Comparison of ENCODE assay signal across 18 cellular contexts in genomic region chr1:118973536-118974160, GRCh38. TPM values are rescaled to one million over a fixed set of nuclear protein-coding genes. Genes with fewer than 3 reads are reported as not detected.
"Had no signal": no experiment of that assay in that cellular context is flagged by ENCODE, and none has a peak within 500 bp of the region (broad histone marks: within the 10 kb centered on the region; RNA-seq: fewer than 3 reads in every experiment).

No MANE protein-coding gene starts in this region.

- H3K36me3 ChIP-seq: thoracic aorta had no signal

- H3K4me1 ChIP-seq: body of pancreas had no signal

- H3K9me3 Mint-ChIP-seq: activated B cell treated with CpG ODN at 0.5 μM for 24 hours; activated T-helper 17 cell treated with anti-CD3 and anti-CD28 coated beads, Interleukin-2, amount 50 U/mL, for 72 hours; endodermal cell; nephron progenitor cell had no signal

- H3K4me3 Mint-ChIP-seq: activated B cell treated with CpG ODN at 0.5 μM for 24 hours; activated CD4-positive, alpha-beta T cell treated with anti-CD3 and anti-CD28 coated beads, Interleukin-2, amount 10 ng/mL, durations not matched to agents 24 days and 14 days; activated T-helper 17 cell treated with anti-CD3 and anti-CD28 coated beads, Interleukin-2, amount 50 U/mL, for 72 hours; endodermal cell; nephron progenitor cell; stimulated activated naive CD8-positive, alpha-beta T cell treated with anti-CD3 and anti-CD28 coated beads, Interleukin-15, amount 100 ng/mL, for 72 hours had no signal

- ATAC-seq: activated T-helper 17 cell treated with anti-CD3 and anti-CD28 coated beads, Interleukin-2, amount 50 U/mL, for 72 hours; body of pancreas; left lobe of liver; mucosa of descending colon; stimulated activated naive CD8-positive, alpha-beta T cell treated with anti-CD3 and anti-CD28 coated beads, Interleukin-15, amount 100 ng/mL, for 72 hours had no signal

- DNase-seq: activated B cell treated with CpG ODN at 0.5 μM for 24 hours; activated CD4-positive, alpha-beta T cell treated with anti-CD3 and anti-CD28 coated beads, Interleukin-2, amount 10 ng/mL, durations not matched to agents 24 days and 14 days; activated CD8-positive, alpha-beta memory T cell treated with anti-CD3 and anti-CD28 coated beads for 24 hours; activated naive CD4-positive, alpha-beta T cell treated with anti-CD3 and anti-CD28 coated beads, Interleukin-2, amount 50 U/mL, for 16 hours; body of pancreas; central memory CD4-positive, alpha-beta T cell; cortex of kidney; endodermal cell; erythroblast; mucosa of descending colon; nephron progenitor cell; stimulated activated CD4-positive, alpha-beta T cell treated with anti-CD3 and anti-CD28 coated beads, Interleukin-15, amount 100 ng/mL, for 24 hours; stimulated activated CD4-positive, alpha-beta T cell treated with anti-CD3 and anti-CD28 coated beads, Interleukin-4, amount 100 ng/mL, for 24 hours; stimulated activated naive CD8-positive, alpha-beta T cell treated with anti-CD3 and anti-CD28 coated beads, Interleukin-15, amount 100 ng/mL, for 72 hours had no signal

- H3K27ac Mint-ChIP-seq: activated B cell treated with CpG ODN at 0.5 μM for 24 hours; activated CD4-positive, alpha-beta T cell treated with anti-CD3 and anti-CD28 coated beads, Interleukin-2, amount 10 ng/mL, durations not matched to agents 24 days and 14 days; activated T-helper 17 cell treated with anti-CD3 and anti-CD28 coated beads, Interleukin-2, amount 50 U/mL, for 72 hours; endodermal cell; nephron progenitor cell; stimulated activated naive CD8-positive, alpha-beta T cell treated with anti-CD3 and anti-CD28 coated beads, Interleukin-15, amount 100 ng/mL, for 72 hours had no signal

- H3K9me3 ChIP-seq: body of pancreas, mucosa of descending colon, thoracic aorta had no signal

- H3K4me3 ChIP-seq: body of pancreas, mucosa of descending colon, thoracic aorta had no signal

- H3K4me1 Mint-ChIP-seq: activated B cell treated with CpG ODN at 0.5 μM for 24 hours; activated CD4-positive, alpha-beta T cell treated with anti-CD3 and anti-CD28 coated beads, Interleukin-2, amount 10 ng/mL, durations not matched to agents 24 days and 14 days; activated T-helper 17 cell treated with anti-CD3 and anti-CD28 coated beads, Interleukin-2, amount 50 U/mL, for 72 hours; endodermal cell; stimulated activated naive CD8-positive, alpha-beta T cell treated with anti-CD3 and anti-CD28 coated beads, Interleukin-15, amount 100 ng/mL, for 72 hours had no signal

- H3K27ac ChIP-seq: body of pancreas, thoracic aorta had no signal

RNA-seq across cellular contexts. Expression of gene TBX15, which starts 14.5 kb away (rescaled TPM):
- total RNA-seq: activated CD4-positive, alpha-beta T cell treated with anti-CD3 and anti-CD28 coated beads, Interleukin-2, amount 10 ng/mL, durations not matched to agents 24 days and 14 days; activated T-helper 17 cell treated with anti-CD3 and anti-CD28 coated beads, Interleukin-2, amount 50 U/mL, for 72 hours; body of pancreas; mucosa of descending colon; T-helper 1 cell treated with Interleukin-12 subunit alpha and Interleukin-12 subunit beta and Interleukin-4 antibody, amounts not matched to agents 30 ng/mL and 1 ng/mL, for 36 hours had no signal
